8 cellular contexts compared by ENCODE assay signal in genomic region chr9:38068616-38068865, GRCh38. TPM values are rescaled to one million over a fixed set of nuclear protein-coding genes. Genes with fewer than 3 reads are reported as not detected.
DNase-seq lines count a peak whose midpoint lies in the region; ATAC-seq and TF ChIP-seq lines count a peak whose summit lies in the region.

No MANE protein-coding gene starts in this region.

- TF ChIP-seq CTCF in GM12864 (IDR thresholded peaks at IDR 0.05; ENCODE audit: low read depth, low read length, missing control alignments): no peak
- peak; percentile 62 for TF ChIP-seq CTCF in LNCAP (IDR thresholded peaks at IDR 0.05)
- TF ChIP-seq CTCF in neural crest cell (conservative IDR thresholded peaks at IDR 0.05): peak; percentile 58

- H3K9me3 Mint-ChIP-seq in neural crest cell: no peaks in the 10 kb centered on the region

- DNase-seq in GM12864 (ENCODE audit: low read depth): no peak
- DNase-seq in activated T-cell treated with anti-CD3 and anti-CD28 coated beads for 48 hours (ENCODE audit: low read depth): peak; percentile 34
- peak; percentile 47 for DNase-seq in fibroblast of peridontal ligament (ENCODE audit: extremely low read depth)
- DNase-seq in neural crest cell (ENCODE audit: low read depth, low spot score): peak; percentile 22
- DNase-seq in NK-92 treated with Interleukin-12 subunit alpha and Interleukin-12 subunit beta, amount 100 ng/mL, for 24 hours (lab: John Stamatoyannopoulos, UW): no peak
- DNase-seq in OCI-M1 (lab: John Stamatoyannopoulos, UW): no peak

- H3K4me3 Mint-ChIP-seq in neural crest cell: peak overlapping the region; percentile 39

- H3K4me3 ChIP-seq in GM12864 (ENCODE audit: low read depth, low read length): peak overlapping the region; percentile 81

- peaks cover 62% of the 10 kb centered on the region for H3K27me3 Mint-ChIP-seq in neural crest cell (ENCODE audit: low read depth)

- no peaks in the 10 kb centered on the region for H3K36me3 Mint-ChIP-seq in neural crest cell (ENCODE audit: low read depth)

- no peak overlapping the region for H3K27ac Mint-ChIP-seq in neural crest cell (ENCODE audit: unreplicated experiment)

- peaks cover 40% of the 10 kb centered on the region for H3K4me1 Mint-ChIP-seq in neural crest cell

- ATAC-seq in GM21737 (IDR thresholded peaks at IDR 0.05; ENCODE audit: unreplicated experiment): peak; percentile 23

RNA-seq across cellular contexts. Expression of gene SHB, which starts 0.5 kb away (rescaled TPM):
- total RNA-seq in neural crest cell: 4.6 and 4.8 TPM in 2 replicates

Comparison
In these comparisons a context has a peak if more than half of its experiments do, and no peak if none do; other contexts are left out.
1. DNase-seq: peak in activated T-cell treated with anti-CD3 and anti-CD28 coated beads for 48 hours (single experiment), fibroblast of peridontal ligament (single experiment) and neural crest cell (single experiment); none in GM12864 (single experiment), NK-92 treated with Interleukin-12 subunit alpha and Interleukin-12 subunit beta, amount 100 ng/mL, for 24 hours (single experiment) and OCI-M1 (single experiment).